1 cellular context compared by ENCODE assay signal in the genomic region with DNA sequence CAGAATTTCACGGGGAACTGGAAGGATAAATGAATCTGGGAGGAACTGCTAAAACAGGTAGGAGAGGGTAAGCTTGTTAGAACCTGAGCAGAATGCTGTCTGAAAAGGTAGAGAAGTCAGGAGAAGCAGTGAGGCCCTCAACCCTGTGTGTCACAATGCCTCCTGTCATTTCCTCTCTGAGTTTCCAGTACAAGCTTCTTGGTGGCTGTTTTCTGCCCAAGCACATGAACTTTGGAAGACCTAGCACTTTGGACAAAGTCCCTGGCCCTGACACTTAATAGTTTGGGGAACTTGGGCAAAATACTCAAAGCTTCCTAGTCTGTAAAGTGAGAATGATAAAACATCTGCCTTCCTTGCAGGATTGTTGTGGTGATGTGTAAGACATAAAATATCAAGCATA. TPM values are rescaled to one million over a fixed set of nuclear protein-coding genes. Genes with fewer than 3 reads are reported as not detected.
"Had no signal": no experiment of that assay in that cellular context is flagged by ENCODE, and none has a peak within 500 bp of the region (broad histone marks: within the 10 kb centered on the region; RNA-seq: fewer than 3 reads in every experiment).

No MANE protein-coding gene starts in this region.

RNA-seq across cellular contexts. Expression of a gene that starts 52.6 kb away (rescaled TPM):
- total RNA-seq: Right ventricle myocardium superior had no signal
